In the genomic region with DNA sequence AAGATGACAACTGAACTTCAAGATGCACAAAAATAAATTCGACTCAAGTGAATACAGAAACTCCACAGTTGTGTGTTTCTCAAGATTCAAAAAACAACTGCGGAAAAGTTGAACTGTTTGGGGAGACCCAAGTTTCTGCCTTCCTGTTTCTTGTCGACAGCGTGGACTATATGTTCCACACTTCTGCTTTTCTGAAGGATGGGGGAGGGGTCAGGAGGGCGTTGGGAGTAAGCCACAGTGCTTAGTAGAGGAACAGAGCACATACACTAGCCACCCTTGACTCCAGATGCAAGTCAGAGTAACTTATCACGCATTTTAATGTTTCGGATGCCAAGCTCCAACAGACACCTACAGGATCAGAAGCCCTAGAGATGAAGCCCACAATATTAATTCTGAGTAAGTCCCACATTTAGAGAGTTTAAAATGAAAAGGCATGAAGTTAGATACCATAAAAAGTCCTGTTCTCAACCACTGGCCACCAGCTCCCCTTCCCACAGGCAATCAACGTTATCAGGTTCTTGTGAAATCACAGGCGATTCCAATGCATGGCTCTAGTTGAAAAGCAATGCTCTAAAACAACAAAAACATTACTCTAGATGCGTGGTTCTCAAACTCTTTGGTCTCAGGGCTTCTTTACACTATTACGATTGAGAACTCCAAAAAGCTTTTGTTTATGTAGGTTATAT, we compare ENCODE assay signal across 11 cellular contexts. TPM values are rescaled to one million over a fixed set of nuclear protein-coding genes. Genes with fewer than 3 reads are reported as not detected.
DNase-seq lines count a peak whose midpoint lies in the region; ATAC-seq lines count a peak whose summit lies in the region.
"Had no signal": no experiment of that assay in that cellular context is flagged by ENCODE, and none has a peak within 500 bp of the region (broad histone marks: within the 10 kb centered on the region; RNA-seq: fewer than 3 reads in every experiment).

No MANE protein-coding gene starts in this region.

- DNase-seq in OCI-M2 (lab: John Stamatoyannopoulos, UW; ENCODE audit: unreplicated experiment) = peak; percentile 7
- no peak for DNase-seq in sciatic nerve (ENCODE audit: low spot score)
- DNase-seq in GOT3 (lab: John Stamatoyannopoulos, UW) = no peak
- no peak for DNase-seq in DMS79 treated with DMSO at 0.1 percent for 48 hours (lab: John Stamatoyannopoulos, UW)
- no peak for DNase-seq in amniotic stem cell (lab: John Stamatoyannopoulos, UW)
- DNase-seq: cortex of kidney, islet precursor cell, NCI-H1436 had no signal

- intact Hi-C loops in sciatic nerve (cut with DNase I) = no loop called here

- peak; percentile 42 for ATAC-seq in GM18870 (IDR thresholded peaks at IDR 0.05; ENCODE audit: unreplicated experiment)
- peak; percentile 63 for ATAC-seq in HG02885 (IDR thresholded peaks at IDR 0.05; ENCODE audit: poor library complexity, unreplicated experiment)
- peak; percentile 59 for ATAC-seq in sciatic nerve
- no peak for ATAC-seq in HG02798 (IDR thresholded peaks at IDR 0.05; ENCODE audit: poor library complexity, unreplicated experiment)

RNA-seq across cellular contexts. Expression of a gene that starts 4.2 kb away (rescaled TPM):
- total RNA-seq in sciatic nerve = 48.9 TPM
